In genomic region chr17:78173025-78173715, GRCh38 we compare ENCODE assay signal across 10 cellular contexts. TPM values are rescaled to one million over a fixed set of nuclear protein-coding genes. Genes with fewer than 3 reads are reported as not detected.
A peak's percentile ranks its signal among the peaks of the same experiment; 100 is the strongest.
DNase-seq lines count a peak whose midpoint lies in the region; ATAC-seq and TF ChIP-seq lines count a peak whose summit lies in the region.
"Had no signal": no experiment of that assay in that cellular context is flagged by ENCODE, and none has a peak within 500 bp of the region (broad histone marks: within the 10 kb centered on the region; RNA-seq: fewer than 3 reads in every experiment).

No MANE protein-coding gene starts in this region.

- no peak for TF ChIP-seq EP300 in upper lobe of left lung (IDR thresholded peaks at IDR 0.05)

- intact Hi-C loops in activated naive CD4-positive, alpha-beta T cell treated with anti-CD3 and anti-CD28 coated beads for 36 hours (cut with micrococcal nuclease) = loop anchor here (1.0 kb wide), 1 partner anchor 33 kb away; no protein-coding TSS in a partner anchor

- no peaks in the 10 kb centered on the region for H3K9me3 Mint-ChIP-seq in activated naive CD4-positive, alpha-beta T cell treated with anti-CD3 and anti-CD28 coated beads for 36 hours
- no peaks in the 10 kb centered on the region for H3K9me3 Mint-ChIP-seq in progenitor cell of endocrine pancreas (ENCODE audit: low read depth)

- peak; percentile 63 for DNase-seq in activated naive CD4-positive, alpha-beta T cell treated with anti-CD3 and anti-CD28 coated beads for 36 hours
- no peak for DNase-seq in activated naive CD4-positive, alpha-beta T cell treated with Interleukin-2 at 50 U/mL for 16 hours
- DNase-seq in upper lobe of left lung (no peak), progenitor cell of endocrine pancreas (ENCODE audit: low spot score, unreplicated experiment) (no peak), DMS153 (lab: John Stamatoyannopoulos, UW) (no peak)
- no peak for DNase-seq in stimulated activated CD4-positive, alpha-beta T cell treated with anti-CD3 and anti-CD28 coated beads, Interleukin-2, amount 100 ng/mL, for 48 hours
- DNase-seq: AML-193 had no signal

- no peaks in the 10 kb centered on the region for H3K9me3 ChIP-seq in upper lobe of left lung

- 56 to 72% methylated on average over 9 to 11 of the region's 11 CpGs for WGBS in upper lobe of left lung, 2 donors

- no peaks in the 10 kb centered on the region for H3K27me3 Mint-ChIP-seq in activated naive CD4-positive, alpha-beta T cell treated with anti-CD3 and anti-CD28 coated beads for 36 hours (ENCODE audit: low read depth)
- H3K27me3 Mint-ChIP-seq in progenitor cell of endocrine pancreas = no peaks in the 10 kb centered on the region

- H3K27me3 ChIP-seq in layer of hippocampus (ENCODE audit: control insufficient read depth, insufficient read depth, low read length) (no peaks in the 10 kb centered on the region), upper lobe of left lung (no peaks in the 10 kb centered on the region)

- peak overlapping the region; percentile 29 for H3K4me3 Mint-ChIP-seq in activated naive CD4-positive, alpha-beta T cell treated with anti-CD3 and anti-CD28 coated beads for 36 hours
- H3K4me3 Mint-ChIP-seq in progenitor cell of endocrine pancreas (ENCODE audit: low read depth) = no peak overlapping the region

- peaks cover 42% of the 10 kb centered on the region for H3K36me3 Mint-ChIP-seq in activated naive CD4-positive, alpha-beta T cell treated with anti-CD3 and anti-CD28 coated beads for 36 hours (ENCODE audit: low read depth)
- peaks cover 5% of the 10 kb centered on the region for H3K36me3 Mint-ChIP-seq in progenitor cell of endocrine pancreas (ENCODE audit: insufficient read depth)

- peaks cover 58% of the 10 kb centered on the region for H3K4me1 Mint-ChIP-seq in activated naive CD4-positive, alpha-beta T cell treated with anti-CD3 and anti-CD28 coated beads for 36 hours (ENCODE audit: low read depth)
- no peaks in the 10 kb centered on the region for H3K4me1 Mint-ChIP-seq in progenitor cell of endocrine pancreas (ENCODE audit: low read depth)

- ATAC-seq in upper lobe of left lung (ENCODE audit: low FRiP score in 2 of 2) = no peak

- H3K4me1 ChIP-seq in upper lobe of left lung = peaks cover 74 to 86% (median 79%) of the 10 kb centered on the region in 4 donors

- TF ChIP-seq CTCF in VCaP (conservative IDR thresholded peaks at IDR 0.05) (no peak), upper lobe of left lung (IDR thresholded peaks at IDR 0.05) (no peak), progenitor cell of endocrine pancreas (IDR thresholded peaks at IDR 0.05; ENCODE audit: unreplicated experiment) (no peak)

- peak in 1 of 4 donors; percentile 41 for TF ChIP-seq POLR2A in upper lobe of left lung (IDR thresholded peaks at IDR 0.05)

- peak overlapping the region; percentile 96 for H3K27ac ChIP-seq in VCaP
- H3K27ac ChIP-seq in layer of hippocampus (ENCODE audit: low read depth, low read length) = peak overlapping the region; percentile 82
- H3K27ac ChIP-seq in upper lobe of left lung = peak overlapping the region; percentile 83 to 95 (median 92)

- peak overlapping the region; percentile 93 for H3K27ac Mint-ChIP-seq in activated naive CD4-positive, alpha-beta T cell treated with anti-CD3 and anti-CD28 coated beads for 36 hours
- no peak overlapping the region for H3K27ac Mint-ChIP-seq in progenitor cell of endocrine pancreas

- CTCF ChIA-PET in activated naive CD4-positive, alpha-beta T cell treated with anti-CD3 and anti-CD28 coated beads for 36 hours (lab: Charles Lee) = interaction anchor here (1.0 kb wide), 1 partner anchor 60 kb away, joined by 3 read pairs; no protein-coding TSS in a partner anchor

- H3K36me3 ChIP-seq in upper lobe of left lung = peaks cover 0 to 31% (median 14%) of the 10 kb centered on the region in 4 donors

- H3K4me3 ChIP-seq in upper lobe of left lung = peak overlapping the region in 1 of 4 donors; percentile 24

RNA-seq across cellular contexts. Expression of gene SYNGR2, which starts 4.8 kb away (rescaled TPM):
- total RNA-seq in activated naive CD4-positive, alpha-beta T cell treated with anti-CD3 and anti-CD28 coated beads for 36 hours = 100 to 1,000 TPM in 1 of 2 experiments, 10 to 100 TPM in 1; 96.3 to 103 TPM
- 100 to 1,000 TPM; 110 to 265 (median 179) TPM for total RNA-seq in upper lobe of left lung
- total RNA-seq in progenitor cell of endocrine pancreas = 50.5 and 51.5 TPM in 2 replicates

RNA-seq across cellular contexts. Expression of gene TK1, which starts 13.7 kb away (rescaled TPM):
- total RNA-seq in activated naive CD4-positive, alpha-beta T cell treated with anti-CD3 and anti-CD28 coated beads for 36 hours = 100 to 1,000 TPM; 165 to 173 TPM
- total RNA-seq in upper lobe of left lung = 10 to 100 TPM in 3 of 6 donors, 1 to 10 TPM in 3; 2.8 to 16.0 (median 9.0) TPM
- 27.9 and 29.1 TPM in 2 replicates for total RNA-seq in progenitor cell of endocrine pancreas

RNA-seq across cellular contexts. Expression of gene AFMID, which starts 14.0 kb away (rescaled TPM):
- total RNA-seq in activated naive CD4-positive, alpha-beta T cell treated with anti-CD3 and anti-CD28 coated beads for 36 hours = 10 to 100 TPM; 13.6 to 13.7 TPM
- total RNA-seq in upper lobe of left lung (100 to 1,000 TPM in 1 of 6 donors, 10 to 100 TPM in 5; 30.5 to 265 (median 44.2) TPM), progenitor cell of endocrine pancreas (26.5 and 27.9 TPM in 2 replicates)

RNA-seq across cellular contexts. Expression of gene C17orf99, which starts 27.0 kb away (rescaled TPM):
- total RNA-seq in activated naive CD4-positive, alpha-beta T cell treated with anti-CD3 and anti-CD28 coated beads for 36 hours = not detected
- total RNA-seq in upper lobe of left lung = 1 to 10 TPM in 1 of 6 donors, under 1 TPM in 2, not detected in 3; 0.46 to 1.1 (median 0.54) TPM
- total RNA-seq in progenitor cell of endocrine pancreas = not detected in 2 replicates
- total RNA-seq: bronchial epithelial cell had no signal

RNA-seq across cellular contexts. Expression of gene BIRC5, which starts 40.9 kb away (rescaled TPM):
- 100 to 1,000 TPM; 117 to 118 TPM for total RNA-seq in activated naive CD4-positive, alpha-beta T cell treated with anti-CD3 and anti-CD28 coated beads for 36 hours
- total RNA-seq in upper lobe of left lung = 1 to 10 TPM in 5 of 6 donors, not detected in 1; 1.4 to 6.4 (median 3.5) TPM
- 28.9 and 30.0 TPM in 2 replicates for total RNA-seq in progenitor cell of endocrine pancreas
